8 cellular contexts compared by ENCODE assay signal in the genomic region with DNA sequence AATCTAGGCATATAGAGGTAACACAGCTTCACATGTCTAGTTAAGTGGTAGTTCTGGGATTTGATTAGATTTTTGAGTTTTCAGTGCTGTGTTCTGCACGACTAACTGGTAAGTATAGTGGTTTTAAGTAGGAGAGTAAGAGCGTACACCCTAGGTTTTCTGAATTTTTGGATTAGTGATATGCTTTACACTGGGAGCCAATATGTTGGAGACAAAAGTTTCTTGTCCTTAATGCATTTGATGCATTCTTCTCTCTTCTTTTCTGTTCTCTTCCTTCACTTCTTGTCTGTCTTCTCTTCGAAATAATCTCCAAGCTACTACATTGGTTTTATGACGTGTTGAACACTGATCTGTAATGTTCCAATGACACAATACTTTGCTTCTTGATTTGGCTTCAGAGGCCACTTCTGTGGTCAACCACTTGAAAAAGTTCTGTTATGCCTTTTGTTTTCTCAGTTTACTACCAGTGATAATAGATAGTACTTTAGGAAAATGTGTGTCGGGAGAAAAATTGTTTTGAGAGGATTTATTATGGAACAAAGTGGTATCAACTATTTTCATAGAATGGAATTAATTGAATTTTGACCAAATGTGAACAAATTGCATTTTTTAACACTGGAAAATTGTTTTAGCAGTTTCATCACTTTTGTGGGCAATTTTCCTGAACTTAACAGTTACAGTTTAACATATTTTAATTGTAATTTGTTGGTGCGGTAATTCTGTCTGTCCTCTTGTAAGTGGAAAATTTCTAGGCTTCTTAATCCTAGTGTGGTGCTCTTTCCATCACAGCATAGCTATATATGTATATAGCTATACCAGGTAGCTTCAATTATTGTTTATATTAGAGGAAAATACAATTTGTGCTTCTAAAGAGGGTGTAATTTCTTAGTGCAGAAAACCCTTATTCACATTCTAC. TPM values are rescaled to one million over a fixed set of nuclear protein-coding genes. Genes with fewer than 3 reads are reported as not detected.
A peak's percentile ranks its signal among the peaks of the same experiment; 100 is the strongest.
DNase-seq lines count a peak whose midpoint lies in the region; ATAC-seq and TF ChIP-seq lines count a peak whose summit lies in the region.

No MANE protein-coding gene starts in this region.

- H3K27me3 Mint-ChIP-seq in activated CD8-positive, alpha-beta memory T cell treated with anti-CD3 and anti-CD28 coated beads, Interleukin-2, amount 10 ng/mL, durations not matched to agents 7 days and 5 days: no peaks in the 10 kb centered on the region

- peaks cover 57% of the 10 kb centered on the region for H3K36me3 Mint-ChIP-seq in activated CD8-positive, alpha-beta memory T cell treated with anti-CD3 and anti-CD28 coated beads, Interleukin-2, amount 10 ng/mL, durations not matched to agents 7 days and 5 days

- no peaks in the 10 kb centered on the region for H3K9me2 ChIP-seq in hepatocyte (replicated peaks; ENCODE audit: insufficient read depth)

- 57% methylated on average over 6 of the region's 6 CpGs for WGBS in hepatocyte (ENCODE audit: low lambda C conversion rate, missing lambda C conversion rate)

- H3K4me3 Mint-ChIP-seq in activated CD8-positive, alpha-beta memory T cell treated with anti-CD3 and anti-CD28 coated beads, Interleukin-2, amount 10 ng/mL, durations not matched to agents 7 days and 5 days: peak overlapping the region; percentile 85

- H3K9me3 Mint-ChIP-seq in activated CD8-positive, alpha-beta memory T cell treated with anti-CD3 and anti-CD28 coated beads, Interleukin-2, amount 10 ng/mL, durations not matched to agents 7 days and 5 days (ENCODE audit: low read depth): no peaks in the 10 kb centered on the region

- peak overlapping the region; percentile 89 for H3K27ac Mint-ChIP-seq in activated CD8-positive, alpha-beta memory T cell treated with anti-CD3 and anti-CD28 coated beads, Interleukin-2, amount 10 ng/mL, durations not matched to agents 7 days and 5 days

- H3K4me2 ChIP-seq in hepatocyte: peak overlapping the region; percentile 75

- H3K79me2 ChIP-seq in hepatocyte: peaks cover 76% of the 10 kb centered on the region

- peaks cover 53% of the 10 kb centered on the region for H3K4me1 Mint-ChIP-seq in activated CD8-positive, alpha-beta memory T cell treated with anti-CD3 and anti-CD28 coated beads, Interleukin-2, amount 10 ng/mL, durations not matched to agents 7 days and 5 days

- CTCF ChIA-PET in activated CD8-positive, alpha-beta memory T cell treated with anti-CD3 and anti-CD28 coated beads, Interleukin-2, amount 10 ng/mL, durations not matched to agents 7 days and 5 days (lab: Charles Lee): interaction anchor here (0.9 to 4.2 kb wide), 13 partner anchors 11 to 261 kb away, joined by 3 to 43 read pairs (median 13); a partner anchor contains a TSS

- H3K4me3 ChIP-seq in hepatocyte: peak overlapping the region; percentile 88

- ATAC-seq in activated CD8-positive, alpha-beta memory T cell treated with anti-CD3 and anti-CD28 coated beads, Interleukin-2, amount 10 ng/mL, durations not matched to agents 7 days and 5 days: peak; percentile 10
- ATAC-seq in GM18861 (IDR thresholded peaks at IDR 0.05; ENCODE audit: unreplicated experiment): no peak

- H2AFZ ChIP-seq in hepatocyte: no peak overlapping the region

- no peak for TF ChIP-seq CTCF in hepatocyte (IDR thresholded peaks at IDR 0.05; ENCODE audit: poor library complexity)

- peak overlapping the region; percentile 18 for H3K27ac ChIP-seq in hepatocyte

- peak; percentile 64 for DNase-seq in activated CD8-positive, alpha-beta memory T cell treated with anti-CD3 and anti-CD28 coated beads, Interleukin-2, amount 10 ng/mL, durations not matched to agents 7 days and 5 days
- no peak for DNase-seq in activated CD8-positive, alpha-beta memory T cell treated with anti-CD3 and anti-CD28 coated beads, Interleukin-2, amount 50 U/mL, for 4 hours
- DNase-seq in SK-N-DZ (ENCODE audit: low spot score): peak; percentile 7
- no peak for DNase-seq in hepatocyte (ENCODE audit: low spot score)
- peak; percentile 53 for DNase-seq in superior temporal gyrus (ENCODE audit: extremely low spot score)
- no peak for DNase-seq in NCI-H187 treated with DMSO at 0.1 percent for 48 hours (lab: John Stamatoyannopoulos, UW)
- DNase-seq in stimulated activated CD4-positive, alpha-beta T cell treated with anti-CD3 and anti-CD28 coated beads, Interleukin-1b, Interleukin-23, amount 100 ng/mL, for 48 hours: no peak

- no peaks in the 10 kb centered on the region for H3K36me3 ChIP-seq in hepatocyte (replicated peaks; ENCODE audit: insufficient read depth, low read depth)

- H4K20me1 ChIP-seq in hepatocyte (ENCODE audit: insufficient read depth, poor library complexity, severe bottlenecking): peaks cover 3% of the 10 kb centered on the region

- H3K27me3 ChIP-seq in hepatocyte: no peaks in the 10 kb centered on the region

- no peaks in the 10 kb centered on the region for H3K9me3 ChIP-seq in hepatocyte (ENCODE audit: low read depth)

- peaks cover 22% of the 10 kb centered on the region for H3K4me1 ChIP-seq in hepatocyte (ENCODE audit: insufficient read depth)

RNA-seq across cellular contexts. Expression of a gene that starts 2.6 kb away (rescaled TPM):
- 10 to 100 TPM; 81.3 to 92.2 TPM for total RNA-seq in activated CD8-positive, alpha-beta memory T cell treated with anti-CD3 and anti-CD28 coated beads, Interleukin-2, amount 10 ng/mL, durations not matched to agents 7 days and 5 days
- 14.5 and 14.8 TPM in 2 replicates for polyA plus RNA-seq in SK-N-DZ (2014; cell fraction: cytosol; rRNA removed)
- 14.0 and 21.7 TPM in 2 replicates for polyA plus RNA-seq in SK-N-DZ (2014; cell fraction: nucleus; rRNA removed)
- total RNA-seq in hepatocyte: 45.4 and 46.3 TPM in 2 replicates
- 10.9 and 15.8 TPM in 2 replicates for polyA plus RNA-seq in hepatocyte

Comparison
In these comparisons a context has a peak if more than half of its experiments do, and no peak if none do; other contexts are left out.
1. DNase-seq: peak in activated CD8-positive, alpha-beta memory T cell treated with anti-CD3 and anti-CD28 coated beads, Interleukin-2, amount 10 ng/mL, durations not matched to agents 7 days and 5 days (single experiment), SK-N-DZ (single experiment) and superior temporal gyrus (single experiment); none in activated CD8-positive, alpha-beta memory T cell treated with anti-CD3 and anti-CD28 coated beads, Interleukin-2, amount 50 U/mL, for 4 hours (single experiment), hepatocyte (single experiment), NCI-H187 treated with DMSO at 0.1 percent for 48 hours (single experiment) and stimulated activated CD4-positive, alpha-beta T cell treated with anti-CD3 and anti-CD28 coated beads, Interleukin-1b, Interleukin-23, amount 100 ng/mL, for 48 hours (single experiment).